In the genomic region with DNA sequence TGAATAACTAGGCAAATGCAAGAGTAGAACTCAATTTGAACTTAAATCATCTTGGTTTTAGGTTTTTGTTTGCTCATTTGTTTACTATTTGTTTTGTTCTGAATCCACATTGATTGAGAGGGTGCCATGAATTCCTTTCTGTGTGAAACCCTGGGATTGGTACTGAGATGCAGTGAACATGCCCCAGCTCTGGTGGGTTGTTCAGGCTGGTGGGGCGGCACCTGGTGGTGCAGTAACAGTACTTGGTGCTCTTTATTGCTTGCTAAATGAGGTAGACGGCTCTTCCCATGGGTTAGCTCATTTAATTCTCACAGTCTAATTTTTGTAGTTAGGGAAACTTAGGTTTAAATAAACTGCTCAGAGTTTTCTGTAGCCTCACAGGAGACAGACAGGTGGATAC, we compare ENCODE assay signal across 15 cellular contexts. TPM values are rescaled to one million over a fixed set of nuclear protein-coding genes. Genes with fewer than 3 reads are reported as not detected.
DNase-seq lines count a peak whose midpoint lies in the region; ATAC-seq and TF ChIP-seq lines count a peak whose summit lies in the region.
"Had no signal": no experiment of that assay in that cellular context is flagged by ENCODE, and none has a peak within 500 bp of the region (broad histone marks: within the 10 kb centered on the region; RNA-seq: fewer than 3 reads in every experiment).

No MANE protein-coding gene starts in this region.

- TF ChIP-seq CTCF in Panc1 (IDR thresholded peaks at IDR 0.05) (peak; percentile 21), epithelial cell of proximal tubule (conservative IDR thresholded peaks at IDR 0.05; ENCODE audit: low read depth, low read length) (peak; percentile 16), suprapubic skin (IDR thresholded peaks at IDR 0.05) (no peak), GM10248 (IDR thresholded peaks at IDR 0.05; ENCODE audit: control extremely low read depth, extremely low read depth, low read depth, missing control alignments) (no peak), psoas muscle (IDR thresholded peaks at IDR 0.05) (no peak)

- DNase-seq in DMS 273 (lab: John Stamatoyannopoulos, UW; ENCODE audit: unreplicated experiment), result peak; percentile 17
- DNase-seq in DMS 273 treated with DMSO at 0.1 percent for 48 hours (lab: John Stamatoyannopoulos, UW), result no peak
- no peak for DNase-seq in Panc1 (ENCODE audit: low read depth, low spot score)
- DNase-seq in epithelial cell of proximal tubule (ENCODE audit: low read depth), result no peak
- DNase-seq in suprapubic skin (ENCODE audit: low spot score in 2 of 2), result no peak
- no peak for DNase-seq in GM10248 (ENCODE audit: extremely low spot score)
- no peak for DNase-seq in psoas muscle
- DNase-seq: activated CD4-positive, CD25-positive, alpha-beta regulatory T cell treated with anti-CD3 and anti-CD28 coated beads, Interleukin-2, amount 50 U/mL, for 72 hours; activated T-cell treated with anti-CD3 and anti-CD28 coated beads, Interleukin-2, amount 50 U/mL, for 72 hours; effector memory CD8-positive, alpha-beta T cell; glutamatergic neuron; NCI-H2029; tibial artery had no signal

- WGBS in suprapubic skin, result 89% methylated on average over 2 of the region's 2 CpGs
- 70 to 84% (median 76%) methylated on average over 2 of the region's 2 CpGs for WGBS in psoas muscle, 3 donors

- intact Hi-C loops in Panc1 (cut with micrococcal nuclease; ENCODE audit: unreplicated experiment) (no loop called here), psoas muscle (cut with DNase I) (no loop called here)

- no peak overlapping the region for H3K4me3 ChIP-seq in Panc1 (ENCODE audit: low read depth in 2 of 2, low read length in 2 of 2)
- H3K4me3 ChIP-seq in epithelial cell of proximal tubule (ENCODE audit: low read depth, low read length), result no peak overlapping the region
- no peak overlapping the region for H3K4me3 ChIP-seq in suprapubic skin
- H3K4me3 ChIP-seq in psoas muscle, result no peak overlapping the region
- H3K4me3 ChIP-seq: tibial artery had no signal

- ATAC-seq in Panc1 (no peak), psoas muscle (no peak), HG02678 (IDR thresholded peaks at IDR 0.05; ENCODE audit: unreplicated experiment) (no peak)
- ATAC-seq: activated T-cell treated with anti-CD3 and anti-CD28 coated beads, Interleukin-2, amount 50 U/mL, for 72 hours; effector memory CD8-positive, alpha-beta T cell had no signal

- in situ Hi-C loops in Panc1 (cut with HindIII; ENCODE audit: low pct_unique_long_range_greater_than_20kb, low sequenced_read_pairs), result no loop called here

- POLR2A ChIA-PET in Panc1 (lab: Charles Lee), result no interaction called here
- POLR2A ChIA-PET in GM10248 (lab: Yijun Ruan, JAX), result no interaction called here

- BruUV-seq in Panc1 (replicated peaks; lab: Mats Ljungman, UMichigan), result no TSS peak

- H3K4me1 ChIP-seq in Panc1 (ENCODE audit: control insufficient read depth, insufficient read depth, low read length) (no peaks in the 10 kb centered on the region), suprapubic skin (peaks cover 19% of the 10 kb centered on the region), psoas muscle (peaks cover 6% of the 10 kb centered on the region)

- TF ChIP-seq EP300 in suprapubic skin (IDR thresholded peaks at IDR 0.05), result no peak

- H3K27ac ChIP-seq in Panc1 (ENCODE audit: low read length) (no peak overlapping the region), suprapubic skin (peak overlapping the region; percentile 62), psoas muscle (no peak overlapping the region)
- H3K27ac ChIP-seq: 22Rv1 had no signal

- H3K27me3 ChIP-seq in Panc1 (ENCODE audit: control insufficient read depth, insufficient read depth, low read length), result no peaks in the 10 kb centered on the region
- H3K27me3 ChIP-seq in suprapubic skin, result no peaks in the 10 kb centered on the region
- no peaks in the 10 kb centered on the region for H3K27me3 ChIP-seq in psoas muscle (ENCODE audit: insufficient read depth in 3 of 3, low read length in 2 of 3)
- H3K27me3 ChIP-seq: tibial artery had no signal

- TF ChIP-seq POLR2A in suprapubic skin (IDR thresholded peaks at IDR 0.05), result no peak

- no peaks in the 10 kb centered on the region for H3K36me3 ChIP-seq in Panc1 (ENCODE audit: control insufficient read depth, insufficient read depth, low read length)
- no peaks in the 10 kb centered on the region for H3K36me3 ChIP-seq in suprapubic skin
- H3K36me3 ChIP-seq in psoas muscle (ENCODE audit: insufficient read depth in 1 of 2, low read depth in 1 of 2), result no peaks in the 10 kb centered on the region
- H3K36me3 ChIP-seq: tibial artery had no signal

- H3K9me3 ChIP-seq in Panc1 (ENCODE audit: control insufficient read depth, insufficient read depth, low read depth, low read length) (no peaks in the 10 kb centered on the region), suprapubic skin (no peaks in the 10 kb centered on the region), psoas muscle (no peaks in the 10 kb centered on the region)
- H3K9me3 ChIP-seq: tibial artery had no signal

- CTCF ChIA-PET in Panc1 (lab: Charles Lee) (no interaction called here), GM10248 (lab: Yijun Ruan, JAX) (no interaction called here)

RNA-seq across cellular contexts. Expression of gene WASF3, which starts 48.4 kb away (rescaled TPM):
- total RNA-seq in Panc1 (2021; ENCODE audit: unreplicated experiment) (20.2 TPM), epithelial cell of proximal tubule (3.0 and 3.8 TPM in 2 replicates), suprapubic skin (10 to 100 TPM in 1 of 4 donors, 1 to 10 TPM in 3; 5.7 to 11.4 (median 7.2) TPM), psoas muscle (1 to 10 TPM; 6.8 to 9.7 (median 7.6) TPM)
- polyA plus RNA-seq in Panc1 (2012; ENCODE audit: insufficient read length), result 7.5 TPM
- polyA plus RNA-seq in psoas muscle, result 1 to 10 TPM; 2.5 to 6.4 (median 3.7) TPM

Comparison
In these comparisons a context has a peak if more than half of its experiments do, and no peak if none do; other contexts are left out.
1. CTCF ChIP-seq: peak in Panc1 (single experiment) and epithelial cell of proximal tubule (single experiment); none in suprapubic skin (0 of 2), GM10248 (single experiment) and psoas muscle (single experiment).